Comparison of ENCODE assay signal across 8 cellular contexts in the genomic region with DNA sequence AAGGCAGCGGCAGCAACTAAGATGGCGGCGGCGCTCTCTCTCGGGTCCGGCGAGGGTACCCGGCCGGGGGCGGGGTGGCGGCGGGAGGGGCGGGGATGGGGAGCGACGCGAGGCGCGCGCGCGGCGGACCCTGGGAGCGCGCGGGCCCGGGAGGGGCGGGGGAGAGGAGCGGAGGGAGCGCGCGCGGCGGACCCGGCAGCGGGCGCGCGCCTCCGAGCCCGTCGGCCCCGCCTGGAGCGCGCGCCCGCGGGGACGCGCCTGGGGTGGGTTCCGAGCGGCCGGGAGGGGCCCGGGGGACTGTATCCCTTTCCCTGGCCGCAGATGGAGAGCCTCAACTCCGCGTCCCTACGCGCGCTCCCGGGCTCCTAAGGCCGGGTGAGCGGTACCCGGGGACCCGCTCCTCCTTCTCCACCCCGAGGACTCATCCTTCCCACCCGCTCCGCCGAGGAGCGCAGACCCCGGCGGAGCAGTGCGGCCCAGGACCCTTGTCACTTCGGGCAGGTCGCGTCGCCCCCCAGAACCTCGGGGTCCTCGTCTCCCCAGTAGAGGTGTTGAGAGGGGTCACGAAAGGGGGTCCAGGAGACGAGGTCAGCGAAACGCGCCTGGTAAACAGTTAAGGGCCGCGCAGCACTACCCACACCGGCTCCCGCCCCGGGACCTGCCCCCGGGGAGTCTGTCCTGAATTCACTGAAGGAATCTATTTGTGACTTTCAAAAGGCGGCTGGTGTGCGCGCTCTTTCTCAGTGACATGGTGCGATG. TPM values are rescaled to one million over a fixed set of nuclear protein-coding genes. Genes with fewer than 3 reads are reported as not detected.
DNase-seq lines count a peak whose midpoint lies in the region; ATAC-seq and TF ChIP-seq lines count a peak whose summit lies in the region.

A gene (minus strand): TSS at position 23 of the 759 bp plus-strand sequence. CDS start 232 bp downstream, outside the sequence.

- H3K36me3 ChIP-seq in adrenal gland (replicated peaks in 1 of 2) (no peaks in the 10 kb centered on the region), heart right ventricle (no peaks in the 10 kb centered on the region), transverse colon (no peaks in the 10 kb centered on the region)

- H3K4me3 Mint-ChIP-seq in T-helper 1 cell treated with Interleukin-12 subunit alpha and Interleukin-12 subunit beta and Interleukin-4 antibody, amounts not matched to agents 30 μg/mL and 1 μg/mL, for 36 hours: peak within 1 kb of the TSS; percentile 94

- H3K9me3 Mint-ChIP-seq in T-helper 1 cell treated with Interleukin-12 subunit alpha and Interleukin-12 subunit beta and Interleukin-4 antibody, amounts not matched to agents 30 μg/mL and 1 μg/mL, for 36 hours: no peaks in the 10 kb centered on the region

- intact Hi-C loops in adrenal gland (cut with DNase I): no loop called here
- intact Hi-C loops in heart right ventricle (cut with DNase I): no loop called here
- intact Hi-C loops in posterior vena cava (cut with DNase I): no loop called here
- intact Hi-C loops in transverse colon (cut with DNase I; ENCODE audit: low total_unique reads): no loop called here

- peaks cover 32% of the 10 kb centered on the region for H3K4me1 Mint-ChIP-seq in T-helper 1 cell treated with Interleukin-12 subunit alpha and Interleukin-12 subunit beta and Interleukin-4 antibody, amounts not matched to agents 30 μg/mL and 1 μg/mL, for 36 hours (ENCODE audit: low read depth)

- peaks cover 6% of the 10 kb centered on the region for H3K36me3 Mint-ChIP-seq in T-helper 1 cell treated with Interleukin-12 subunit alpha and Interleukin-12 subunit beta and Interleukin-4 antibody, amounts not matched to agents 30 μg/mL and 1 μg/mL, for 36 hours (ENCODE audit: low read depth)

- H3K27me3 Mint-ChIP-seq in T-helper 1 cell treated with Interleukin-12 subunit alpha and Interleukin-12 subunit beta and Interleukin-4 antibody, amounts not matched to agents 30 μg/mL and 1 μg/mL, for 36 hours (ENCODE audit: low read depth): no peaks in the 10 kb centered on the region

- 0 to 2% (median 1%) methylated on average over 1 to 93 of the region's 93 CpGs for WGBS in adrenal gland, 4 donors
- WGBS in heart right ventricle, 2 donors: 1% methylated on average over 40 to 77 of the region's 93 CpGs
- 6% methylated on average over 30 of the region's 93 CpGs; no CpG with 5 or more reads in 1 of the 2 donors for WGBS in transverse colon (ENCODE audit: low coverage in 1 of 2), 2 donors

- H3K27ac Mint-ChIP-seq in T-helper 1 cell treated with Interleukin-12 subunit alpha and Interleukin-12 subunit beta and Interleukin-4 antibody, amounts not matched to agents 30 μg/mL and 1 μg/mL, for 36 hours: peak within 1 kb of the TSS; percentile 79

- in situ Hi-C loops in transverse colon (cut with MboI; ENCODE audit: low pct_ligation_motif_present in 1 of 4, low pct_unique_long_range_greater_than_20kb in 1 of 4, low sequenced_read_pairs in 3 of 4): no loop called here

- TF ChIP-seq POLR2A in adrenal gland (IDR thresholded peaks at IDR 0.05) (peak in 1 of 2 donors; percentile 58), transverse colon (IDR thresholded peaks at IDR 0.05) (peak; percentile 44)

- H3K4me1 ChIP-seq in adrenal gland (replicated peaks in 1 of 2): peaks cover 25 to 31% of the 10 kb centered on the region in 2 donors
- H3K4me1 ChIP-seq in heart right ventricle: peaks cover 4 to 41% (median 35%) of the 10 kb centered on the region in 9 donors
- peaks cover 15 to 49% (median 32%) of the 10 kb centered on the region in 4 donors for H3K4me1 ChIP-seq in transverse colon

- peak; percentile 84 to 92 (median 86) for ATAC-seq in heart right ventricle

- DNase-seq in DMS 273 (lab: John Stamatoyannopoulos, UW; ENCODE audit: unreplicated experiment) (peak; percentile 97), H4 (ENCODE audit: low spot score) (peak; percentile 57), NAMALWA (ENCODE audit: low spot score) (peak; percentile 89), adrenal gland (peak; percentile 80 to 92 (median 89)), heart right ventricle (peak; percentile 92 to 94), posterior vena cava (ENCODE audit: low spot score) (peak; percentile 96), transverse colon (peak; percentile 94)

- TF ChIP-seq CTCF in adrenal gland (IDR thresholded peaks at IDR 0.05): no peak
- no peak for TF ChIP-seq CTCF in heart right ventricle (IDR thresholded peaks at IDR 0.05)
- no peak for TF ChIP-seq CTCF in transverse colon (IDR thresholded peaks at IDR 0.05)

- peak within 1 kb of the TSS; percentile 30 to 93 (median 76) for H3K4me3 ChIP-seq in adrenal gland
- H3K4me3 ChIP-seq in heart right ventricle: peak within 1 kb of the TSS; percentile 61 to 94 (median 86)
- H3K4me3 ChIP-seq in transverse colon: peak within 1 kb of the TSS; percentile 70 to 95 (median 82)

- H3K9me3 ChIP-seq in adrenal gland (replicated peaks in 1 of 3) (no peaks in the 10 kb centered on the region), heart right ventricle (no peaks in the 10 kb centered on the region), transverse colon (no peaks in the 10 kb centered on the region)

- TF ChIP-seq EP300 in transverse colon (IDR thresholded peaks at IDR 0.05; ENCODE audit: low read depth): no peak

- no peaks in the 10 kb centered on the region for H3K27me3 ChIP-seq in adrenal gland
- no peaks in the 10 kb centered on the region for H3K27me3 ChIP-seq in heart right ventricle
- H3K27me3 ChIP-seq in transverse colon: no peaks in the 10 kb centered on the region

- H3K27ac ChIP-seq in adrenal gland: peak within 1 kb of the TSS in 4 of 5 donors; percentile 49 to 91 (median 78)
- H3K27ac ChIP-seq in heart right ventricle: peak within 1 kb of the TSS; percentile 79 to 88 (median 84)
- peak within 1 kb of the TSS; percentile 93 to 96 (median 94) for H3K27ac ChIP-seq in transverse colon

RNA-seq across cellular contexts. Expression of the gene that starts here (rescaled TPM):
- total RNA-seq in H4 (2014; rRNA removed; shearing (Covaris generic)): 31.0 and 35.3 TPM in 2 replicates
- total RNA-seq in adrenal gland (100 to 1,000 TPM in 2 of 8 donors, 10 to 100 TPM in 6; 69.3 to 106 (median 87.6) TPM), heart right ventricle (10 to 100 TPM; 41.7 to 79.8 (median 64.2) TPM), posterior vena cava (10 to 100 TPM; 59.8 to 77.9 TPM), transverse colon (100 to 1,000 TPM; 118 to 191 (median 143) TPM)
- polyA plus RNA-seq in adrenal gland (10 to 100 TPM; 48.8 to 74.3 (median 67.0) TPM), heart right ventricle (10 to 100 TPM; 37.1 to 37.4 TPM)

Comparison
In these comparisons a context has a peak if more than half of its experiments do, and no peak if none do; other contexts are left out.
1. Peak in every context shown above with its lines: DNase-seq, ATAC-seq, H3K4me3 ChIP-seq and H3K27ac ChIP-seq.